8 cellular contexts compared by ENCODE assay signal in the genomic region with DNA sequence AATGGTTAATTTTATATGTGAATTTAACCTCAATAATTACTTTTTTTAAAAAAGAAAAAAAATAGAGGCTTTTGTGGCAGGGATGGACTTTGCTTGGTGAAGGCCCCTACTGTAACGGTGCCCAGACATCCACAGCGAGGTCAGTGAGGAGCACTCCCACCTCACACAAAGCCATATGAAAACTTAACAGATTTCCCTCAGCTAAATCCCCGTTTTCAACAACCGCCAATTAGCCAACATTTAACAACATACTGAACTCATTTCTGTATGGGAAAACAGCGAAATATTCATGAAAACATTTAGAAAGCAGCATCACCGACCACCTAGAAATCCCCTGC. TPM values are rescaled to one million over a fixed set of nuclear protein-coding genes. Genes with fewer than 3 reads are reported as not detected.
A peak's percentile ranks its signal among the peaks of the same experiment; 100 is the strongest.
DNase-seq lines count a peak whose midpoint lies in the region; ATAC-seq and TF ChIP-seq lines count a peak whose summit lies in the region.

No MANE protein-coding gene starts in this region.

- CTCF ChIA-PET in Caco-2 (lab: Charles Lee) = no interaction called here

- no peak overlapping the region for H3K4me3 Mint-ChIP-seq in Caco-2 (ENCODE audit: unreplicated experiment)

- H2AFZ ChIP-seq in KMS-11 (ENCODE audit: low read depth) = peak overlapping the region; percentile 81
- peak overlapping the region; percentile 75 for H2AFZ ChIP-seq in neuronal stem cell (ENCODE audit: low read length)

- H3K27ac Mint-ChIP-seq in Caco-2 (ENCODE audit: unreplicated experiment) = no peak overlapping the region

- peak overlapping the region; percentile 71 for H3K4me2 ChIP-seq in KMS-11
- peak overlapping the region; percentile 39 for H3K4me2 ChIP-seq in neuronal stem cell (ENCODE audit: insufficient read depth, low read length, poor library complexity, severe bottlenecking)

- H3K27me3 Mint-ChIP-seq in Caco-2 (ENCODE audit: insufficient read depth, unreplicated experiment) = peaks cover 2% of the 10 kb centered on the region

- ATAC-seq in GM21528 (IDR thresholded peaks at IDR 0.05; ENCODE audit: low FRiP score, unreplicated experiment) (peak; percentile 25), HG02970 (IDR thresholded peaks at IDR 0.05; ENCODE audit: low FRiP score, unreplicated experiment) (no peak)

- H3K4me1 ChIP-seq in Caco-2 = peaks cover 4% of the 10 kb centered on the region; the same call in 1 of the 2 replicates
- peaks cover 22% of the 10 kb centered on the region for H3K4me1 ChIP-seq in KMS-11 (ENCODE audit: low read depth, poor library complexity, severe bottlenecking)
- H3K4me1 ChIP-seq in effector memory CD4-positive, alpha-beta T cell (ENCODE audit: control insufficient read depth, insufficient read depth, low read length, poor library complexity, severe bottlenecking) = peaks cover 26% of the 10 kb centered on the region
- no peaks in the 10 kb centered on the region for H3K4me1 ChIP-seq in neuronal stem cell (ENCODE audit: control insufficient read depth in 2 of 2, insufficient read depth in 1 of 2, low read depth in 1 of 2, low read length in 2 of 2)

- no peak overlapping the region for H4K8ac ChIP-seq in neuronal stem cell (ENCODE audit: low read depth, low read length)

- H3K36me3 ChIP-seq in Caco-2 (ENCODE audit: control insufficient read depth, insufficient read depth, low read length) = peaks cover 4% of the 10 kb centered on the region
- H3K36me3 ChIP-seq in KMS-11 (ENCODE audit: insufficient read depth) = no peaks in the 10 kb centered on the region
- H3K36me3 ChIP-seq in effector memory CD4-positive, alpha-beta T cell (ENCODE audit: control insufficient read depth, insufficient read depth, low read length) = no peaks in the 10 kb centered on the region
- peaks cover 4 to 28% of the 10 kb centered on the region in 2 donors for H3K36me3 ChIP-seq in neuronal stem cell (replicated peaks in 1 of 2; ENCODE audit: control insufficient read depth in 2 of 2, insufficient read depth in 2 of 2, low read length in 2 of 2)

- H3K23ac ChIP-seq in neuronal stem cell (ENCODE audit: low read depth, low read length, poor library complexity) = no peak overlapping the region

- DNase-seq in Caco-2 = no peak
- DNase-seq in effector memory CD4-positive, alpha-beta T cell = no peak
- peak; percentile 15 for DNase-seq in neuronal stem cell (ENCODE audit: low spot score)
- no peak for DNase-seq in central memory CD4-positive, alpha-beta T cell
- DNase-seq in SIG-M5 (lab: John Stamatoyannopoulos, UW) = no peak

- H3K9ac ChIP-seq in KMS-11 = peak overlapping the region; percentile 96
- no peak overlapping the region for H3K9ac ChIP-seq in neuronal stem cell (ENCODE audit: low read depth, low read length, poor library complexity)

- POLR2A ChIA-PET in Caco-2 (lab: Charles Lee) = interaction anchor here (0.5 to 1.3 kb wide), 2 partner anchors 187 to 278 kb away, joined by 3 to 4 read pairs; no protein-coding TSS in a partner anchor

- peak overlapping the region; percentile 83 for H3K27ac ChIP-seq in KMS-11
- peak overlapping the region; percentile 97 for H3K27ac ChIP-seq in effector memory CD4-positive, alpha-beta T cell (ENCODE audit: insufficient read depth, low read length, poor library complexity, severe bottlenecking)
- peak overlapping the region; percentile 58 for H3K27ac ChIP-seq in neuronal stem cell (replicated peaks; ENCODE audit: low read length)

- no CpG with 5 or more reads among the region's 6 CpGs for WGBS in neuronal stem cell (ENCODE audit: extremely low coverage in 2 of 2, insufficient read length in 2 of 2, insufficient replicate concordance in 1 of 2), 2 donors

- H2BK5ac ChIP-seq in neuronal stem cell (ENCODE audit: low read length) = no peak overlapping the region

- no peak overlapping the region for H2BK15ac ChIP-seq in neuronal stem cell (ENCODE audit: low read length)

- no peak overlapping the region for H2BK120ac ChIP-seq in neuronal stem cell (ENCODE audit: low read depth, low read length)

- H4K91ac ChIP-seq in neuronal stem cell (ENCODE audit: low read depth, low read length, poor library complexity) = no peak overlapping the region

- H3K4me1 Mint-ChIP-seq in Caco-2 (ENCODE audit: low read depth, unreplicated experiment) = no peaks in the 10 kb centered on the region

- H3K79me2 ChIP-seq in KMS-11 (ENCODE audit: insufficient read depth, low read depth) = peaks cover 40% of the 10 kb centered on the region

- H3K4me3 ChIP-seq in Caco-2 (ENCODE audit: low read depth, low read length) (peak overlapping the region; percentile 68), KMS-11 (IDR thresholded peaks at IDR 0.05; ENCODE audit: insufficient read depth, low read depth, low read length) (no peak overlapping the region), neuronal stem cell (ENCODE audit: low read length in 2 of 2) (peak overlapping the region; percentile 82 to 86)
- H3K4me3 ChIP-seq in effector memory CD4-positive, alpha-beta T cell (ENCODE audit: insufficient read depth, low read depth, low read length, poor library complexity, severe bottlenecking) = peak overlapping the region; percentile 74

- intact Hi-C loops in Caco-2 (cut with micrococcal nuclease; ENCODE audit: unreplicated experiment) = loop anchor here (2.0 kb wide), 1 partner anchor 105 kb away; no protein-coding TSS in a partner anchor

- no peaks in the 10 kb centered on the region for H4K20me1 ChIP-seq in KMS-11 (ENCODE audit: insufficient read depth)

- H3K36me3 Mint-ChIP-seq in Caco-2 (ENCODE audit: insufficient read depth, unreplicated experiment) = peaks cover 10% of the 10 kb centered on the region

- no peak for TF ChIP-seq CTCF in Caco-2 (IDR thresholded peaks at IDR 0.05; ENCODE audit: insufficient read depth in 1 of 2, low read depth in 1 of 2, low read length in 1 of 2, severe bottlenecking in 1 of 2, unreplicated experiment in 1 of 2)
- no peak for TF ChIP-seq CTCF in KMS-11 (conservative IDR thresholded peaks at IDR 0.05; ENCODE audit: low read depth, low read length)

- H3K9me3 ChIP-seq in Caco-2 (no peaks in the 10 kb centered on the region), neuronal stem cell (replicated peaks in 1 of 2; ENCODE audit: control insufficient read depth in 2 of 2, insufficient read depth in 1 of 2, low read depth in 1 of 2, low read length in 2 of 2) (peaks cover 3 to 22% of the 10 kb centered on the region in 2 donors)
- H3K9me3 ChIP-seq in effector memory CD4-positive, alpha-beta T cell (ENCODE audit: control insufficient read depth, low read length) = no peaks in the 10 kb centered on the region

- H3K27me3 ChIP-seq in Caco-2 (replicated peaks; ENCODE audit: control insufficient read depth, insufficient read depth, low read length) = no peaks in the 10 kb centered on the region
- no peaks in the 10 kb centered on the region for H3K27me3 ChIP-seq in KMS-11 (ENCODE audit: insufficient read depth, low read depth)
- no peaks in the 10 kb centered on the region for H3K27me3 ChIP-seq in effector memory CD4-positive, alpha-beta T cell (replicated peaks; ENCODE audit: control insufficient read depth, insufficient read depth, low read length, poor library complexity, severe bottlenecking)
- no peaks in the 10 kb centered on the region for H3K27me3 ChIP-seq in neuronal stem cell (ENCODE audit: control insufficient read depth in 3 of 3, insufficient read depth in 3 of 3, low read depth in 1 of 3, low read length in 3 of 3)

- peaks cover 3% of the 10 kb centered on the region for H3K79me1 ChIP-seq in neuronal stem cell (ENCODE audit: low read depth, low read length)

- H2AK5ac ChIP-seq in neuronal stem cell (ENCODE audit: low read depth, low read length) = no peak overlapping the region

- H3K18ac ChIP-seq in neuronal stem cell (ENCODE audit: low read length) = no peak overlapping the region

- H3K14ac ChIP-seq in neuronal stem cell (ENCODE audit: low read length) = no peak overlapping the region

- BruUV-seq in Caco-2 (replicated peaks; lab: Mats Ljungman, UMichigan) = TSS peak; percentile 98

- H3K9me3 Mint-ChIP-seq in Caco-2 (ENCODE audit: unreplicated experiment) = no peaks in the 10 kb centered on the region

- H3K4ac ChIP-seq in neuronal stem cell (ENCODE audit: low read length) = peak overlapping the region; percentile 43

- H2BK12ac ChIP-seq in neuronal stem cell (ENCODE audit: low read length) = no peak overlapping the region

RNA-seq across cellular contexts. Expression of gene C11orf58, which starts 0.6 kb away (rescaled TPM):
- 200 and 209 TPM in 2 replicates for total RNA-seq in Caco-2 (2022)
- 205 TPM for polyA plus RNA-seq in neuronal stem cell (2013, experiment 1 of 2)
- 208 TPM for polyA plus RNA-seq in neuronal stem cell (2013, experiment 2 of 2)
